In the genomic region with DNA sequence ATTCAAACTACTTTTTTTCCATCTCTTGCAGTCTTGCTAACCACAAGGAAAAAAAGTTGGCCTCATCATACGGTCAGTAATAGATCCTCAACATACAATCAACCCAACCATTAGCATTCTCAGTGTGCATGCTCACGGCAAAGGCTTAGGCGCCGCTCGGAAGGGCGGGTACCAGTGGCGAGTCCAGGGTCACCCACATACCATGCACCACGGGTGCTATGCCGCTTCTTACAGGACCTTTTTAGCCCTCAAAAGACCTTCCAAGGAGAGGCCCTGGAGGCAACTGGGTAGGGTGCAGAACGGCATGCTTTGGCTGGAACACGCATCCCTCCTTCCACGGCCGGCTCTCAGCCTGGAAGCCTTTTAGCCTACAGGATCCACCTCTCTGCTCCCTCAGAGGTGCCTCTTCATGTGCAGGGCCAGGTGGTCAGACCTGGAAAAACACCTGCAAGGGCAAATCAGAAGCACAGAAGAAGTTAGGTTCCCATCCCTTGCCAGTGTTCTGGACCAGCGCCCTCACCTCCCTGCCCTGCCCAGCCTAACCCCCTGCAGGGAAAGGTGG, we compare ENCODE assay signal across 8 cellular contexts. TPM values are rescaled to one million over a fixed set of nuclear protein-coding genes. Genes with fewer than 3 reads are reported as not detected.
A peak's percentile ranks its signal among the peaks of the same experiment; 100 is the strongest.
DNase-seq lines count a peak whose midpoint lies in the region; ATAC-seq and TF ChIP-seq lines count a peak whose summit lies in the region.

No MANE protein-coding gene starts in this region.

- intact Hi-C loops in aorta (cut with DNase I), result loop anchor here (5.0 to 10.0 kb wide), 2 partner anchors 284 to 327 kb away; no protein-coding TSS in a partner anchor

- H3K4me3 Mint-ChIP-seq in stimulated activated naive CD8-positive, alpha-beta T cell treated with anti-CD3 and anti-CD28 coated beads, Interleukin-15, Interleukin-2, amounts not matched to agents 100 ng/mL and 50 ng/mL, for 24 hours, result peak overlapping the region; percentile 77
- H3K4me3 Mint-ChIP-seq in memory B cell, result no peak overlapping the region

- TF ChIP-seq CTCF in choroid plexus epithelial cell (conservative IDR thresholded peaks at IDR 0.05; ENCODE audit: low read depth, low read length), result no peak

- H3K9me3 ChIP-seq in aorta (ENCODE audit: control insufficient read depth, low read length), result no peaks in the 10 kb centered on the region

- H3K27ac ChIP-seq in aorta (ENCODE audit: low read depth in 1 of 2, low read length in 2 of 2), result peak overlapping the region; percentile 15 to 92

- DNase-seq in stimulated activated naive CD8-positive, alpha-beta T cell treated with anti-CD3 and anti-CD28 coated beads, Interleukin-15, Interleukin-2, amounts not matched to agents 100 U/mL and 50 U/mL, for 24 hours, result no peak
- DNase-seq in choroid plexus epithelial cell (ENCODE audit: low read depth), result peak; percentile 66
- DNase-seq in memory B cell (ENCODE audit: low spot score in 2 of 2), result peak in 1 of 2 donors; percentile 28
- DNase-seq in aorta, result peak in 1 of 2 donors; percentile 78
- DNase-seq in cortex of kidney (lab: John Stamatoyannopoulos, UW), result no peak
- no peak for DNase-seq in NCI-H1417 treated with DMSO at 0.1 percent for 48 hours (lab: John Stamatoyannopoulos, UW)
- DNase-seq in COLO668 (lab: John Stamatoyannopoulos, UW; ENCODE audit: unreplicated experiment), result no peak

- H3K36me3 ChIP-seq in aorta (ENCODE audit: control insufficient read depth in 1 of 2, insufficient read depth in 2 of 2, low read length in 1 of 2), result peaks cover 0 to 19% of the 10 kb centered on the region in 2 donors

- no peaks in the 10 kb centered on the region for H3K27me3 Mint-ChIP-seq in stimulated activated naive CD8-positive, alpha-beta T cell treated with anti-CD3 and anti-CD28 coated beads, Interleukin-15, Interleukin-2, amounts not matched to agents 100 ng/mL and 50 ng/mL, for 24 hours
- H3K27me3 Mint-ChIP-seq in memory B cell, result no peaks in the 10 kb centered on the region

- peak overlapping the region; percentile 98 for H3K27ac Mint-ChIP-seq in stimulated activated naive CD8-positive, alpha-beta T cell treated with anti-CD3 and anti-CD28 coated beads, Interleukin-15, Interleukin-2, amounts not matched to agents 100 ng/mL and 50 ng/mL, for 24 hours
- peak overlapping the region; percentile 100 for H3K27ac Mint-ChIP-seq in memory B cell

- H3K27me3 ChIP-seq in aorta (ENCODE audit: control insufficient read depth in 1 of 2, insufficient read depth in 2 of 2, low read length in 1 of 2), result no peaks in the 10 kb centered on the region

- H3K4me3 ChIP-seq in choroid plexus epithelial cell (ENCODE audit: low read depth, low read length) (peak overlapping the region; percentile 99), aorta (ENCODE audit: low read length in 2 of 2) (peak overlapping the region in 1 of 2 donors; percentile 100)

- no peaks in the 10 kb centered on the region for H3K9me3 Mint-ChIP-seq in stimulated activated naive CD8-positive, alpha-beta T cell treated with anti-CD3 and anti-CD28 coated beads, Interleukin-15, Interleukin-2, amounts not matched to agents 100 ng/mL and 50 ng/mL, for 24 hours
- H3K9me3 Mint-ChIP-seq in memory B cell, result no peaks in the 10 kb centered on the region

- H3K36me3 Mint-ChIP-seq in stimulated activated naive CD8-positive, alpha-beta T cell treated with anti-CD3 and anti-CD28 coated beads, Interleukin-15, Interleukin-2, amounts not matched to agents 100 ng/mL and 50 ng/mL, for 24 hours (ENCODE audit: low read depth), result peaks cover 96% of the 10 kb centered on the region
- H3K36me3 Mint-ChIP-seq in memory B cell, result peaks cover 57% of the 10 kb centered on the region

- WGBS in aorta, 2 donors, result 24 to 32% methylated on average over 14 of the region's 14 CpGs

- peaks cover 0 to 7% of the 10 kb centered on the region in 2 donors for H3K4me1 ChIP-seq in aorta (ENCODE audit: control insufficient read depth in 1 of 2, insufficient read depth in 2 of 2, low read length in 2 of 2)

- ATAC-seq in stimulated activated naive CD8-positive, alpha-beta T cell treated with anti-CD3 and anti-CD28 coated beads, Interleukin-15, Interleukin-2, amounts not matched to agents 100 U/mL and 50 U/mL, for 24 hours, result no peak
- no peak for ATAC-seq in memory B cell (ENCODE audit: low read depth)
- ATAC-seq in aorta (ENCODE audit: low FRiP score), result no peak

- peaks cover 82% of the 10 kb centered on the region for H3K4me1 Mint-ChIP-seq in stimulated activated naive CD8-positive, alpha-beta T cell treated with anti-CD3 and anti-CD28 coated beads, Interleukin-15, Interleukin-2, amounts not matched to agents 100 ng/mL and 50 ng/mL, for 24 hours (ENCODE audit: low read depth)
- H3K4me1 Mint-ChIP-seq in memory B cell, result peaks cover 47% of the 10 kb centered on the region

RNA-seq across cellular contexts. Expression of a gene that starts 5.8 kb away (rescaled TPM):
- total RNA-seq in aorta, result 100 to 1,000 TPM; 171 to 384 TPM
- polyA plus RNA-seq in aorta, result 100 to 1,000 TPM in 1 of 2 donors, 10 to 100 TPM in 1; 44.2 to 160 TPM
